Comparison of ENCODE assay signal across 1 cellular context in genomic region chr12:105986779-105987686, GRCh38.
TF ChIP-seq lines count a peak whose summit lies in the region.

No MANE protein-coding gene starts in this region.

TF ChIP-seq in HEK293, 187 proteins besides CTCF, POLR2A, EP300 and RAD21 (continued from another document):
- TF ChIP-seq ZNF148 (tag by site-specific recombination; IDR thresholded peaks at IDR 0.05; ENCODE audit: borderline replicate concordance) = no peak
- 0 out of 2 replicates have a peak, but pooled peaks have one; percentile 19 for TF ChIP-seq ZEB2 (tag by site-specific recombination; IDR thresholded peaks at IDR 0.05)
- TF ChIP-seq ZNF792 (tag by site-specific recombination; IDR thresholded peaks at IDR 0.05) = no peak
- TF ChIP-seq ZNF776 (tag by site-specific recombination; IDR thresholded peaks at IDR 0.05; ENCODE audit: borderline replicate concordance) = no peak
- no peak for TF ChIP-seq BCL11A (tag by site-specific recombination; IDR thresholded peaks at IDR 0.05; ENCODE audit: low read depth)
- TF ChIP-seq ZBTB21 (tag by site-specific recombination; IDR thresholded peaks at IDR 0.05) = 0 out of 2 replicates have a peak, but pooled peaks have one; percentile 30
- no peak for TF ChIP-seq SETDB1 (IDR thresholded peaks at IDR 0.05; ENCODE audit: insufficient read length, low read length)
- TF ChIP-seq ZNF24 (tag by site-specific recombination; IDR thresholded peaks at IDR 0.05) = peak; percentile 74; the same call in 1 of the 2 replicates
- TF ChIP-seq ZBTB44 (tag by site-specific recombination; IDR thresholded peaks at IDR 0.05) = no peak
- TF ChIP-seq ZBTB11 (tag by site-specific recombination; conservative IDR thresholded peaks at IDR 0.05; ENCODE audit: low read depth) = no peak
- TF ChIP-seq ZNF335 (tag by site-specific recombination; conservative IDR thresholded peaks at IDR 0.05) = 0 out of 2 replicates have a peak, but pooled peaks have one; percentile 19
